25 cellular contexts compared by ENCODE assay signal in the genomic region with DNA sequence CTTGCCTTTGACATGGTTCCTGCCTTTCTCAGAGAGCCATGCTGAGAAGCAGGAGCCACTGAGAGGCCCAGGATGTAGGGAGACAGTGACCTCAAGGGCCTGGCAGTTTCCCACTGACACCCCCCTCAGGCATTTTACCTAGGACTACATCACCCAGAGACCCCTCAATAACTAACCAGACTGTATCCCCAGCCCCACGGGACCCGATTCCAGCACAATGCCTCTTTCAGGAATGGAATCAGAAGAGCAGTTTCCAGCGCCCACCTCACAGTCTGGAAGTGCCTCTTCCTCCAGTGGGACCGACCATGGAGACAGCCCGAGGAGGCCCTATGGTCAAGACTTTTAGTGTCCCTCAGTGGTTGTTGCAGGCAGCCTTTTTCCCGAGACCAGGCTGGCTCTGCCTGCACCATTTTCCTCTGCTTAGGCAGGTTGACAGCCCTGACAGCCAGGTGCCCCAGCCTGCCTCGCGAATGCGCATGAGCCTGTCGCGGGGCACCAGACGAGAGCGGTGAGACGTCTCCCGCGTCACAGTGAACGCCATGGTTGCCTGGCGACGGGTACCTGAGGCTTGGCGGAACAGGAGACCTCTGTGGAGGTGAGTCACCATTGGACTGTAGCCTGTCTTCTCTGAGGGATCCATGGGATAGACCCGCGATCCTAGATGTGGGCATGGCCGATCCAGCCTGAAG.
DNase-seq lines count a peak whose midpoint lies in the region; ATAC-seq lines count a peak whose summit lies in the region.
"Had no signal": no experiment of that assay in that cellular context is flagged by ENCODE, and none has a peak within 500 bp of the region (broad histone marks: within the 10 kb centered on the region; RNA-seq: fewer than 3 reads in every experiment).

No MANE protein-coding gene starts in this region.

- peaks cover 7 to 8% of the 10 kb centered on the region in 2 donors for H3K9me3 Mint-ChIP-seq in stimulated activated naive B cell treated with anti-CD40 and anti-IgM and Interleukin-4, amounts not matched to agents 10 μg/mL and 1 μg/mL and 100 μg/mL, for 72 hours
- H3K9me3 Mint-ChIP-seq: stimulated activated effector memory CD8-positive, alpha-beta T cell treated with anti-CD3 and anti-CD28 coated beads, Interleukin-12 subunit alpha, Interleukin-12 subunit beta, amount 100 ng/mL, for 72 hours had no signal

- H3K4me3 Mint-ChIP-seq in stimulated activated naive B cell treated with anti-CD40 and anti-IgM and Interleukin-4, amounts not matched to agents 10 μg/mL and 1 μg/mL and 100 μg/mL, for 72 hours, result no peak overlapping the region
- H3K4me3 Mint-ChIP-seq: CD14-positive monocyte; neural crest cell; stimulated activated effector memory CD8-positive, alpha-beta T cell treated with anti-CD3 and anti-CD28 coated beads, Interleukin-12 subunit alpha, Interleukin-12 subunit beta, amount 100 ng/mL, for 72 hours had no signal

- peak; percentile 37 for DNase-seq in NCI-H1436 (lab: John Stamatoyannopoulos, UW)
- no peak for DNase-seq in NCI-H1436 treated with DMSO at 0.1 percent for 48 hours (lab: John Stamatoyannopoulos, UW)
- DNase-seq in AG20443 (ENCODE audit: low spot score), result peak; percentile 3
- DNase-seq in HuH-7 (ENCODE audit: low spot score), result peak; percentile 11
- DNase-seq in kidney tubule cell (ENCODE audit: low spot score), result peak; percentile 14
- no peak for DNase-seq in stimulated activated naive B cell treated with anti-CD40 and anti-IgM and Interleukin-4, amounts not matched to agents 10 μg/mL and 1 μg/mL and 100 μg/mL, for 72 hours
- DNase-seq: activated CD4-positive, alpha-beta T cell treated with anti-CD3 and anti-CD28 coated beads for 4 hours; activated naive CD4-positive, alpha-beta T cell treated with anti-CD3 and anti-CD28 coated beads, Interleukin-2, amount 50 U/mL, for 16 hours; amniotic stem cell; Calu3; effector CD4-positive, alpha-beta T cell; EL; glutamatergic neuron; KBM-7; MM.1S; NCI-H2081 treated with DMSO at 0.1 percent for 48 hours; NK-92 treated with Interleukin-12 subunit alpha and Interleukin-12 subunit beta, amount 100 ng/mL, for 24 hours; SHP77; stimulated activated CD4-positive, alpha-beta T cell treated with anti-CD3 and anti-CD28 coated beads, Interleukin-4, amount 100 ng/mL, for 24 hours; upper lobe of right lung had no signal

- no peak overlapping the region for H3K27ac Mint-ChIP-seq in stimulated activated naive B cell treated with anti-CD40 and anti-IgM and Interleukin-4, amounts not matched to agents 10 μg/mL and 1 μg/mL and 100 μg/mL, for 72 hours
- H3K27ac Mint-ChIP-seq: CD14-positive monocyte; stimulated activated effector memory CD8-positive, alpha-beta T cell treated with anti-CD3 and anti-CD28 coated beads, Interleukin-12 subunit alpha, Interleukin-12 subunit beta, amount 100 ng/mL, for 72 hours had no signal

- peaks cover 32 to 36% of the 10 kb centered on the region in 2 donors for H3K27me3 Mint-ChIP-seq in stimulated activated naive B cell treated with anti-CD40 and anti-IgM and Interleukin-4, amounts not matched to agents 10 μg/mL and 1 μg/mL and 100 μg/mL, for 72 hours

- H3K36me3 Mint-ChIP-seq in stimulated activated naive B cell treated with anti-CD40 and anti-IgM and Interleukin-4, amounts not matched to agents 10 μg/mL and 1 μg/mL and 100 μg/mL, for 72 hours, result peaks cover 0 to 2% of the 10 kb centered on the region in 2 donors
- H3K36me3 Mint-ChIP-seq: CD14-positive monocyte; stimulated activated effector memory CD8-positive, alpha-beta T cell treated with anti-CD3 and anti-CD28 coated beads, Interleukin-12 subunit alpha, Interleukin-12 subunit beta, amount 100 ng/mL, for 72 hours had no signal

- ATAC-seq in stimulated activated naive B cell treated with anti-CD40 and anti-IgM and Interleukin-4, amounts not matched to agents 10 μg/mL and 1 μg/mL and 100 μg/mL, for 72 hours (replicated peaks), result no peak
- ATAC-seq in HG02763 (IDR thresholded peaks at IDR 0.05; ENCODE audit: unreplicated experiment) (no peak), HG03469 (IDR thresholded peaks at IDR 0.05; ENCODE audit: unreplicated experiment) (no peak)
- ATAC-seq: stimulated activated effector memory CD8-positive, alpha-beta T cell treated with anti-CD3 and anti-CD28 coated beads, Interleukin-12 subunit alpha, Interleukin-12 subunit beta, amount 100 ng/mL, for 72 hours; upper lobe of right lung had no signal

- H3K4me1 Mint-ChIP-seq in stimulated activated naive B cell treated with anti-CD40 and anti-IgM and Interleukin-4, amounts not matched to agents 10 μg/mL and 1 μg/mL and 100 μg/mL, for 72 hours, result peaks cover 5 to 14% of the 10 kb centered on the region in 2 donors
- H3K4me1 Mint-ChIP-seq: neural crest cell had no signal

Comparison
In these comparisons a context has a peak if more than half of its experiments do, and no peak if none do; other contexts are left out.
1. DNase-seq: peak in NCI-H1436 (single experiment), AG20443 (single experiment), HuH-7 (single experiment) and kidney tubule cell (single experiment); none in NCI-H1436 treated with DMSO at 0.1 percent for 48 hours (single experiment) and stimulated activated naive B cell treated with anti-CD40 and anti-IgM and Interleukin-4, amounts not matched to agents 10 μg/mL and 1 μg/mL and 100 μg/mL, for 72 hours (single experiment).